12 cellular contexts compared by ENCODE assay signal in the genomic region with DNA sequence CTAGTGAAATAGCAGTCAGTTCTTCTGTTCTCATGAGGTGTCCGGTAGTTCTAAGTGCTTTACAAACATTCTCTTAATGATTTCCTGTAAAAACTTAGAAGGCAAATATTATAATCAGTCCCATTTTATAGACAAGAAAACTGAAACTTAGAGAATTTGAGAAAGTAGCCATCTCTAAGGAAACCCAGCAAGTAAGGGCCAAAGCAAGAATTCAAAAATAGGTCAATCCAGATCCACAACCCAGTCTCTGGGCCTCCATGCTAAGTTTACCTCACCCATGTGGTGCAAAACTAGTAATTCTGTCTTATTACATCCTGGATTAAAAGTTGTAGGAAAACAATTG. TPM values are rescaled to one million over a fixed set of nuclear protein-coding genes. Genes with fewer than 3 reads are reported as not detected.
DNase-seq lines count a peak whose midpoint lies in the region; ATAC-seq, FAIRE-seq and TF ChIP-seq lines count a peak whose summit lies in the region.
"Had no signal": no experiment of that assay in that cellular context is flagged by ENCODE, and none has a peak within 500 bp of the region (broad histone marks: within the 10 kb centered on the region; RNA-seq: fewer than 3 reads in every experiment).

No MANE protein-coding gene starts in this region.

- no peaks in the 10 kb centered on the region for H3K9me2 ChIP-seq in Karpas-422 (replicated peaks; ENCODE audit: insufficient read depth, low read length)

- H3K4me1 ChIP-seq in left ventricle myocardium inferior (peaks cover 54% of the 10 kb centered on the region), Karpas-422 (ENCODE audit: low read length) (peaks cover 37% of the 10 kb centered on the region), HepG2 (ENCODE audit: insufficient read depth, low read length) (peaks cover 66% of the 10 kb centered on the region)

- TF ChIP-seq CTCF in left ventricle myocardium inferior (IDR thresholded peaks at IDR 0.05; ENCODE audit: borderline replicate concordance) = no peak
- no peak for TF ChIP-seq CTCF in HepG2 (CRISPR knock-in tag; IDR thresholded peaks at IDR 0.05)

- H3K36me3 ChIP-seq in left ventricle myocardium inferior (peaks cover 53% of the 10 kb centered on the region), Karpas-422 (ENCODE audit: insufficient read depth, low read length) (peaks cover 51% of the 10 kb centered on the region), HepG2 (replicated peaks in 1 of 2; ENCODE audit: control insufficient read depth in 1 of 2, insufficient read depth in 2 of 2, low read length in 2 of 2) (peaks cover 12 to 39% of the 10 kb centered on the region in 2 experiments)

- TF ChIP-seq RAD21 in HepG2 (CRISPR knock-in tag; IDR thresholded peaks at IDR 0.05) = no peak

- H3K9ac ChIP-seq in Karpas-422 (ENCODE audit: low read length) (0 out of 2 replicates have a peak overlapping the region, but pooled peaks have one; percentile 45), HepG2 (ENCODE audit: insufficient read depth, low read depth, low read length) (no peak overlapping the region)
- H3K9ac ChIP-seq: GM23248 had no signal

- H3K27ac ChIP-seq in left ventricle myocardium inferior (replicated peaks) (peak overlapping the region; percentile 66), Karpas-422 (ENCODE audit: low read length) (peak overlapping the region; percentile 62), HepG2 (ENCODE audit: extremely low read length, insufficient read depth, low read length) (peak overlapping the region; percentile 32)
- H3K27ac ChIP-seq: A549, GM23248 had no signal

- no peaks in the 10 kb centered on the region for H3K9me3 ChIP-seq in left ventricle myocardium inferior (replicated peaks)
- H3K9me3 ChIP-seq in Karpas-422 (ENCODE audit: low read length) = no peaks in the 10 kb centered on the region
- H3K9me3 ChIP-seq in HepG2 (ENCODE audit: low read length) = no peaks in the 10 kb centered on the region
- H3K9me3 ChIP-seq: A549 had no signal

- no peak for TF ChIP-seq EP300 in HepG2 (IDR thresholded peaks at IDR 0.05; ENCODE audit: low read depth in 2 of 2, low read length in 2 of 2)
- no peak for TF ChIP-seq EP300 in HepG2 (CRISPR knock-in tag; IDR thresholded peaks at IDR 0.05; ENCODE audit: borderline replicate concordance)

- H3K27me3 ChIP-seq in left ventricle myocardium inferior (ENCODE audit: low read depth) = no peaks in the 10 kb centered on the region
- no peaks in the 10 kb centered on the region for H3K27me3 ChIP-seq in Karpas-422 (ENCODE audit: low read length)
- H3K27me3 ChIP-seq in HepG2 (ENCODE audit: control insufficient read depth in 1 of 2, insufficient read depth in 2 of 2, low read length in 2 of 2) = no peaks in the 10 kb centered on the region

- H2AFZ ChIP-seq in Karpas-422 (ENCODE audit: low read length) = no peak overlapping the region
- no peak overlapping the region for H2AFZ ChIP-seq in HepG2 (ENCODE audit: low read length)
- H2AFZ ChIP-seq: GM23248 had no signal

- BruUV-seq in HepG2 (replicated peaks; lab: Mats Ljungman, UMichigan) = no TSS peak

- H3K4me3 ChIP-seq in left ventricle myocardium inferior = no peak overlapping the region
- H3K4me3 ChIP-seq in Karpas-422 (ENCODE audit: low read length) = no peak overlapping the region
- no peak overlapping the region for H3K4me3 ChIP-seq in HepG2 (replicated peaks in 1 of 3; ENCODE audit: insufficient read depth in 1 of 3, low read depth in 2 of 3, low read length in 3 of 3)
- H3K4me3 ChIP-seq: A549, GM23248 had no signal

- no peak for DNase-seq in left ventricle myocardium inferior
- DNase-seq in Right ventricle myocardium superior = no peak
- no peak for DNase-seq in Karpas-422
- DNase-seq in HepG2 (ENCODE audit: low spot score) = no peak
- DNase-seq in activated gamma-delta T cell (lab: John Stamatoyannopoulos, UW) = no peak
- no peak for DNase-seq in HUDEP-2 (lab: John Stamatoyannopoulos, UW; ENCODE audit: unreplicated experiment in 76 of 76)
- DNase-seq: CD4-positive, CD25-positive, alpha-beta regulatory T cell; GM23248 had no signal

- H3K79me2 ChIP-seq in Karpas-422 (ENCODE audit: low read length) (no peaks in the 10 kb centered on the region), HepG2 (ENCODE audit: insufficient read depth, low read length) (no peaks in the 10 kb centered on the region)

- ATAC-seq in Right ventricle myocardium superior (ENCODE audit: poor library complexity) (no peak), HepG2 (no peak), HG02678 (IDR thresholded peaks at IDR 0.05; ENCODE audit: unreplicated experiment) (no peak)
- ATAC-seq: A549, HCT116 had no signal

- no peak for FAIRE-seq in HepG2 (lab: Jason Lieb, UNC)
- FAIRE-seq: A549, H54 had no signal

- POLR2A ChIA-PET in HepG2 (lab: Yijun Ruan, JAX) = interaction anchor here (2.5 kb wide), 1 partner anchor 41 kb away, joined by 10 read pairs; no protein-coding TSS in a partner anchor

- WGBS in HepG2 (ENCODE audit: low lambda C conversion rate) = 32% methylated on average over 1 of the region's 1 CpG

- CTCF ChIA-PET in HepG2 (lab: Yijun Ruan, JAX; ENCODE audit: low intra/inter-chr PET ratio, low total read pairs) = no interaction called here

- TF ChIP-seq POLR2A in HepG2 (IDR thresholded peaks at IDR 0.05; ENCODE audit: insufficient read depth in 1 of 2, low read depth in 2 of 2, low read length in 2 of 2) = no peak

- no peaks in the 10 kb centered on the region for H4K20me1 ChIP-seq in Karpas-422 (ENCODE audit: insufficient read depth, low read depth, low read length)
- H4K20me1 ChIP-seq in HepG2 (ENCODE audit: insufficient read depth, low read length) = no peaks in the 10 kb centered on the region

- H3K4me2 ChIP-seq in Karpas-422 (ENCODE audit: low read depth, low read length, poor library complexity, severe bottlenecking) = no peak overlapping the region
- no peak overlapping the region for H3K4me2 ChIP-seq in HepG2 (ENCODE audit: low read depth, low read length)
- H3K4me2 ChIP-seq: A549 had no signal

- in situ Hi-C loops in HepG2 (cut with HindIII; ENCODE audit: extremely low pct_ligation_motif_present, low pct_unique_long_range_greater_than_20kb) = no loop called here

- intact Hi-C loops in left ventricle myocardium inferior (cut with micrococcal nuclease) = no loop called here
- intact Hi-C loops in Right ventricle myocardium superior (cut with DNase I) = loop anchor here (10.0 kb wide), 1 partner anchor 154 kb away; no protein-coding TSS in a partner anchor
- intact Hi-C loops in HepG2 (cut with micrococcal nuclease; ENCODE audit: unreplicated experiment) = no loop called here

RNA-seq across cellular contexts. Expression of gene ASXL1, which starts 27.6 kb away (rescaled TPM):
- total RNA-seq in left ventricle myocardium inferior (25.0 TPM), Right ventricle myocardium superior (24.5 TPM), HepG2 (2016; rRNA removed; fragmentation: Illumina TruSeq; extraction: Trizol) (47.3 and 62.1 TPM in 2 replicates)
- total RNA-seq in Karpas-422 (2014; rRNA removed; shearing (Covaris generic); ENCODE audit: low replicate concordance) = 39.9 and 63.6 TPM in 2 replicates
- 105 and 126 TPM in 2 replicates for total RNA-seq in HepG2 (2016; cell fraction: cytosol; rRNA removed; fragmentation: Illumina TruSeq; extraction: Trizol; ENCODE audit: low read depth)
- total RNA-seq in HepG2 (2016; cell fraction: insoluble cytoplasmic fraction; rRNA removed; fragmentation: Illumina TruSeq; extraction: Trizol) = 44.0 and 55.9 TPM in 2 replicates
- 30.9 and 35.4 TPM in 2 replicates for total RNA-seq in HepG2 (2016; cell fraction: membrane; rRNA removed; fragmentation: Illumina TruSeq; extraction: Trizol)
- 122 and 129 TPM in 2 replicates for total RNA-seq in HepG2 (2016; cell fraction: nucleus; rRNA removed; fragmentation: Illumina TruSeq; extraction: Trizol)
- polyA plus RNA-seq in HepG2 (2011; rRNA removed) = 74.8 and 87.6 TPM in 2 replicates
- 40.1 and 42.6 TPM in 2 replicates for polyA plus RNA-seq in HepG2 (2011; cell fraction: cytosol; rRNA removed)
- 375 and 376 TPM in 2 replicates for polyA plus RNA-seq in HepG2 (2011; cell fraction: nucleus; rRNA removed)
- 81.3 and 96.1 TPM in 2 replicates for polyA plus RNA-seq in HepG2 (2012)
- 26.1 and 28.4 TPM in 2 replicates for polyA plus RNA-seq in HepG2 (2016; cell fraction: cytosol; fragmentation: Illumina TruSeq; extraction: Trizol; ENCODE audit: low read depth)
- polyA plus RNA-seq in HepG2 (2016; cell fraction: insoluble cytoplasmic fraction; fragmentation: Illumina TruSeq; extraction: Trizol; ENCODE audit: low read depth) = 37.0 and 39.4 TPM in 2 replicates
- 24.4 and 25.2 TPM in 2 replicates for polyA plus RNA-seq in HepG2 (2016; cell fraction: membrane; fragmentation: Illumina TruSeq; extraction: Trizol; ENCODE audit: low read depth)
- 241 and 272 TPM in 2 replicates for polyA plus RNA-seq in HepG2 (2016; cell fraction: nucleus; fragmentation: Illumina TruSeq; extraction: Trizol; ENCODE audit: insufficient read depth, low read depth)
- 94.1 and 144 TPM in 2 replicates for polyA minus RNA-seq in HepG2 (2011; rRNA and poly(A)+ RNA removed; ENCODE audit: low replicate concordance)
- polyA minus RNA-seq in HepG2 (2011; cell fraction: cytosol; rRNA and poly(A)+ RNA removed) = 66.7 and 75.3 TPM in 2 replicates
- polyA minus RNA-seq in HepG2 (2011; cell fraction: nucleus; rRNA and poly(A)+ RNA removed) = 263 and 294 TPM in 2 replicates

RNA-seq across cellular contexts. Expression of gene KIF3B, which starts 53.1 kb away (rescaled TPM):
- total RNA-seq in left ventricle myocardium inferior (9.9 TPM), Right ventricle myocardium superior (8.6 TPM), HepG2 (2016; rRNA removed; fragmentation: Illumina TruSeq; extraction: Trizol) (28.8 and 36.4 TPM in 2 replicates)
- 15.7 and 17.9 TPM in 2 replicates for total RNA-seq in Karpas-422 (2014; rRNA removed; shearing (Covaris generic); ENCODE audit: low replicate concordance)
- total RNA-seq in HepG2 (2016; cell fraction: cytosol; rRNA removed; fragmentation: Illumina TruSeq; extraction: Trizol; ENCODE audit: low read depth) = 3.9 and 4.3 TPM in 2 replicates
- 28.4 and 33.3 TPM in 2 replicates for total RNA-seq in HepG2 (2016; cell fraction: insoluble cytoplasmic fraction; rRNA removed; fragmentation: Illumina TruSeq; extraction: Trizol)
- 16.8 and 18.5 TPM in 2 replicates for total RNA-seq in HepG2 (2016; cell fraction: membrane; rRNA removed; fragmentation: Illumina TruSeq; extraction: Trizol)
- total RNA-seq in HepG2 (2016; cell fraction: nucleus; rRNA removed; fragmentation: Illumina TruSeq; extraction: Trizol) = 18.0 and 21.3 TPM in 2 replicates
- 20.2 and 23.6 TPM in 2 replicates for polyA plus RNA-seq in HepG2 (2011; rRNA removed)
- 18.0 and 24.2 TPM in 2 replicates for polyA plus RNA-seq in HepG2 (2011; cell fraction: cytosol; rRNA removed)
- polyA plus RNA-seq in HepG2 (2011; cell fraction: nucleus; rRNA removed) = 7.7 and 10.1 TPM in 2 replicates
- polyA plus RNA-seq in HepG2 (2012) = 17.4 and 18.3 TPM in 2 replicates
- polyA plus RNA-seq in HepG2 (2016; cell fraction: cytosol; fragmentation: Illumina TruSeq; extraction: Trizol; ENCODE audit: low read depth) = 1.1 and 1.5 TPM in 2 replicates
- polyA plus RNA-seq in HepG2 (2016; cell fraction: insoluble cytoplasmic fraction; fragmentation: Illumina TruSeq; extraction: Trizol; ENCODE audit: low read depth) = 28.7 and 29.5 TPM in 2 replicates
- 7.8 and 8.4 TPM in 2 replicates for polyA plus RNA-seq in HepG2 (2016; cell fraction: membrane; fragmentation: Illumina TruSeq; extraction: Trizol; ENCODE audit: low read depth)
- polyA plus RNA-seq in HepG2 (2016; cell fraction: nucleus; fragmentation: Illumina TruSeq; extraction: Trizol; ENCODE audit: insufficient read depth, low read depth) = 21.9 and 25.1 TPM in 2 replicates
- polyA minus RNA-seq in HepG2 (2011; rRNA and poly(A)+ RNA removed; ENCODE audit: low replicate concordance) = 27.4 and 31.9 TPM in 2 replicates
- polyA minus RNA-seq in HepG2 (2011; cell fraction: cytosol; rRNA and poly(A)+ RNA removed) = 17.6 and 21.7 TPM in 2 replicates
- polyA minus RNA-seq in HepG2 (2011; cell fraction: nucleus; rRNA and poly(A)+ RNA removed) = 11.7 and 17.7 TPM in 2 replicates
